24 cellular contexts compared by ENCODE assay signal in genomic region chr4:66636321-66636720, GRCh38.
DNase-seq lines count a peak whose midpoint lies in the region; ATAC-seq and TF ChIP-seq lines count a peak whose summit lies in the region.
"Had no signal": no experiment of that assay in that cellular context is flagged by ENCODE, and none has a peak within 500 bp of the region (broad histone marks: within the 10 kb centered on the region; RNA-seq: fewer than 3 reads in every experiment).

No MANE protein-coding gene starts in this region.

- H3K4me3 ChIP-seq in GM23338: no peak overlapping the region
- H3K4me3 ChIP-seq: BLaER1 treated with 17β-estradiol and CSF1 and Interleukin-3, amounts not matched to agents 10 nM and 100 nM; PC-9; SJSA1 had no signal

- no peaks in the 10 kb centered on the region for H3K79me2 ChIP-seq in GM23338 (replicated peaks; ENCODE audit: insufficient read depth)

- no peaks in the 10 kb centered on the region for H3K9me2 ChIP-seq in GM23338 (ENCODE audit: insufficient read depth)

- no peaks in the 10 kb centered on the region for H3K4me1 ChIP-seq in GM23338 (ENCODE audit: insufficient read depth)
- H3K4me1 ChIP-seq: BLaER1 treated with 17β-estradiol and CSF1 and Interleukin-3, amounts not matched to agents 10 nM and 100 nM; SJSA1 had no signal

- H3K27ac Mint-ChIP-seq in GM23338 (no peak overlapping the region), WTC11 (no peak overlapping the region)
- no peak overlapping the region for H3K27ac Mint-ChIP-seq in activated CD4-positive, alpha-beta memory T cell treated with anti-CD3 and anti-CD28 coated beads, Interleukin-2, amount 10 ng/mL, durations not matched to agents 7 days and 5 days
- H3K27ac Mint-ChIP-seq: CD4-positive, alpha-beta memory T cell had no signal

- no peak for DNase-seq in GM23338 (ENCODE audit: low spot score)
- DNase-seq in NCI-H2227 treated with DMSO at 0.1 percent for 48 hours (lab: John Stamatoyannopoulos, UW): peak; percentile 32
- no peak for DNase-seq in WTC11 (ENCODE audit: low spot score)
- peak; percentile 7 for DNase-seq in retina
- DNase-seq in activated CD4-positive, alpha-beta memory T cell treated with anti-CD3 and anti-CD28 coated beads, Interleukin-2, amount 10 ng/mL, durations not matched to agents 7 days and 5 days: no peak
- DNase-seq in activated CD4-positive, alpha-beta T cell treated with anti-CD3 and anti-CD28 coated beads, Interleukin-2, amount 50 U/mL, for 4 hours: no peak
- DNase-seq in cerebellum (ENCODE audit: low spot score): no peak
- DNase-seq: AML-193; CD4-positive, alpha-beta memory T cell; COR-L47; DMS53; GOT3; HCEC 1CT; KBM-7; MV-4-11; NCI-H1105; NCI-H1436 treated with DMSO at 0.1 percent for 48 hours; NCI-H187 treated with DMSO at 0.1 percent for 48 hours; NCI-H226; NCI-H774; PC-9 had no signal

- ATAC-seq in GM23338 (no peak), WTC11 (peak; percentile 46)
- ATAC-seq: Right ventricle myocardium inferior had no signal

- no peak overlapping the region for H3K4me3 Mint-ChIP-seq in GM23338
- no peak overlapping the region for H3K4me3 Mint-ChIP-seq in WTC11
- no peak overlapping the region for H3K4me3 Mint-ChIP-seq in activated CD4-positive, alpha-beta memory T cell treated with anti-CD3 and anti-CD28 coated beads, Interleukin-2, amount 10 ng/mL, durations not matched to agents 7 days and 5 days
- H3K4me3 Mint-ChIP-seq: CD4-positive, alpha-beta memory T cell had no signal

- H3K27ac ChIP-seq in GM23338 (ENCODE audit: low read depth): no peak overlapping the region
- H3K27ac ChIP-seq: BLaER1 treated with 17β-estradiol and CSF1 and Interleukin-3, amounts not matched to agents 10 nM and 100 nM; PC-9; SJSA1 had no signal

- H3K36me3 ChIP-seq in GM23338 (ENCODE audit: insufficient read depth): no peaks in the 10 kb centered on the region
- H3K36me3 ChIP-seq: BLaER1 treated with 17β-estradiol and CSF1 and Interleukin-3, amounts not matched to agents 10 nM and 100 nM; SJSA1 had no signal

- peaks cover 7% of the 10 kb centered on the region; the same call in 1 of the 3 replicates for H3K4me1 Mint-ChIP-seq in GM23338
- H3K4me1 Mint-ChIP-seq in WTC11: peaks cover 10% of the 10 kb centered on the region
- H3K4me1 Mint-ChIP-seq in activated CD4-positive, alpha-beta memory T cell treated with anti-CD3 and anti-CD28 coated beads, Interleukin-2, amount 10 ng/mL, durations not matched to agents 7 days and 5 days: no peaks in the 10 kb centered on the region
- H3K4me1 Mint-ChIP-seq: CD4-positive, alpha-beta memory T cell had no signal

- H3K27me3 ChIP-seq in GM23338 (ENCODE audit: insufficient read depth): no peaks in the 10 kb centered on the region
- H3K27me3 ChIP-seq: BLaER1 treated with 17β-estradiol and CSF1 and Interleukin-3, amounts not matched to agents 10 nM and 100 nM; SJSA1 had no signal

- H3K9me3 Mint-ChIP-seq in GM23338 (no peaks in the 10 kb centered on the region), WTC11 (no peaks in the 10 kb centered on the region)
- no peaks in the 10 kb centered on the region for H3K9me3 Mint-ChIP-seq in activated CD4-positive, alpha-beta memory T cell treated with anti-CD3 and anti-CD28 coated beads, Interleukin-2, amount 10 ng/mL, durations not matched to agents 7 days and 5 days

- H3F3A ChIP-seq in GM23338 (replicated peaks; ENCODE audit: low read depth): no peaks in the 10 kb centered on the region

- POLR2A ChIA-PET in WTC11 (lab: Charles Lee): no interaction called here
- POLR2A ChIA-PET in activated CD4-positive, alpha-beta memory T cell treated with anti-CD3 and anti-CD28 coated beads, Interleukin-2, amount 10 ng/mL, durations not matched to agents 7 days and 5 days (lab: Charles Lee): no interaction called here

- peak overlapping the region; percentile 67; the same call in 1 of the 2 replicates for H2AFZ ChIP-seq in GM23338
- H2AFZ ChIP-seq: PC-9 had no signal

- H4K20me1 ChIP-seq in GM23338 (replicated peaks; ENCODE audit: insufficient read depth): no peaks in the 10 kb centered on the region
- H4K20me1 ChIP-seq: BLaER1 treated with 17β-estradiol and CSF1 and Interleukin-3, amounts not matched to agents 10 nM and 100 nM had no signal

- TF ChIP-seq CTCF in GM23338 (conservative IDR thresholded peaks at IDR 0.05; ENCODE audit: low read depth in 2 of 2) (no peak), WTC11 (IDR thresholded peaks at IDR 0.05) (no peak)

- no peak overlapping the region for H3K4me2 ChIP-seq in GM23338
- H3K4me2 ChIP-seq: BLaER1 treated with 17β-estradiol and CSF1 and Interleukin-3, amounts not matched to agents 10 nM and 100 nM; PC-9 had no signal

- no peaks in the 10 kb centered on the region for H3K36me3 Mint-ChIP-seq in GM23338 (ENCODE audit: low read depth)
- H3K36me3 Mint-ChIP-seq in WTC11: no peaks in the 10 kb centered on the region
- H3K36me3 Mint-ChIP-seq in activated CD4-positive, alpha-beta memory T cell treated with anti-CD3 and anti-CD28 coated beads, Interleukin-2, amount 10 ng/mL, durations not matched to agents 7 days and 5 days (ENCODE audit: low read depth): no peaks in the 10 kb centered on the region
- H3K36me3 Mint-ChIP-seq: CD4-positive, alpha-beta memory T cell had no signal

- H3K27me3 Mint-ChIP-seq in GM23338 (ENCODE audit: insufficient read depth, low read depth, poor library complexity): no peaks in the 10 kb centered on the region
- no peaks in the 10 kb centered on the region for H3K27me3 Mint-ChIP-seq in WTC11 (ENCODE audit: low read depth)
- H3K27me3 Mint-ChIP-seq in activated CD4-positive, alpha-beta memory T cell treated with anti-CD3 and anti-CD28 coated beads, Interleukin-2, amount 10 ng/mL, durations not matched to agents 7 days and 5 days: no peaks in the 10 kb centered on the region
- H3K27me3 Mint-ChIP-seq: CD4-positive, alpha-beta memory T cell had no signal

- CTCF ChIA-PET in WTC11 (lab: Charles Lee): no interaction called here
- CTCF ChIA-PET in activated CD4-positive, alpha-beta memory T cell treated with anti-CD3 and anti-CD28 coated beads, Interleukin-2, amount 10 ng/mL, durations not matched to agents 7 days and 5 days (lab: Charles Lee): no interaction called here

TF ChIP-seq in GM23338, 12 proteins besides CTCF, POLR2A, EP300 and RAD21:
- TF ChIP-seq STAT1 (IDR thresholded peaks at IDR 0.05; ENCODE audit: unreplicated experiment): no peak
- no peak for TF ChIP-seq EZH2 (IDR thresholded peaks at IDR 0.05; ENCODE audit: low read depth, unreplicated experiment)
- TF ChIP-seq ZNF331 (CRISPR knock-in tag; IDR thresholded peaks at IDR 0.05; ENCODE audit: low read depth): no peak

TF ChIP-seq in WTC11, 78 proteins besides CTCF, POLR2A, EP300 and RAD21:
- TF ChIP-seq NR2C2 (CRISPR knock-in tag; IDR thresholded peaks at IDR 0.05) (no peak), ARID4B (CRISPR knock-in tag; IDR thresholded peaks at IDR 0.05; ENCODE audit: borderline replicate concordance) (no peak), TCF7 (CRISPR knock-in tag; IDR thresholded peaks at IDR 0.05; ENCODE audit: low read depth) (no peak), TEAD4 (CRISPR knock-in tag; IDR thresholded peaks at IDR 0.05) (no peak), ZNF317 (CRISPR knock-in tag; IDR thresholded peaks at IDR 0.05; ENCODE audit: borderline replicate concordance, low read depth) (no peak)

Comparison
In these comparisons a context has a peak if more than half of its experiments do, and no peak if none do; other contexts are left out.
1. DNase-seq: peak in NCI-H2227 treated with DMSO at 0.1 percent for 48 hours (single experiment) and retina (single experiment); none in GM23338 (single experiment), WTC11 (single experiment), activated CD4-positive, alpha-beta memory T cell treated with anti-CD3 and anti-CD28 coated beads, Interleukin-2, amount 10 ng/mL, durations not matched to agents 7 days and 5 days (single experiment), activated CD4-positive, alpha-beta T cell treated with anti-CD3 and anti-CD28 coated beads, Interleukin-2, amount 50 U/mL, for 4 hours (0 of 2) and cerebellum (single experiment).